1 cellular context compared by ENCODE assay signal in the genomic region with DNA sequence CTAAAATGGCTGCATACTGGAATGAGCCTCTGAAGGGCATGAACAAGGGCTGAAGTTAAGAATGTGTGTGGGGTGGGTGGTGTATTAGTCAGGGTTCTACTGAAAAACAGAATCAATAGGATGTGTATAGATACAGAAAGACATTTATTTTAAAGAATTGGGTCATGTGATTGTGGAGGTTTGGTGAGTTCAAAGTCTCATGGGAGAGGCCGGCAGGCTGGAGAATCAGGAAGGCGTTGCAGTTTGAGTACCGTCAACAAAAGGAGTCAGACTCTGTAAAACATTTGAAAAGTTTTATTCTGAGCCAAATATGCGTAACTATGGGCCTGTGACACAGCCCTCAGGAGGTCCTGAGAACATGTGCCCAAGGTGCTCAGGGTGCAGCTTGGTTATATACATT.
TF ChIP-seq lines count a peak whose summit lies in the region.

No MANE protein-coding gene starts in this region.

TF ChIP-seq in GM23338, 12 proteins besides CTCF, POLR2A, EP300 and RAD21 (continued from another document):
- TF ChIP-seq, protein P1, sequence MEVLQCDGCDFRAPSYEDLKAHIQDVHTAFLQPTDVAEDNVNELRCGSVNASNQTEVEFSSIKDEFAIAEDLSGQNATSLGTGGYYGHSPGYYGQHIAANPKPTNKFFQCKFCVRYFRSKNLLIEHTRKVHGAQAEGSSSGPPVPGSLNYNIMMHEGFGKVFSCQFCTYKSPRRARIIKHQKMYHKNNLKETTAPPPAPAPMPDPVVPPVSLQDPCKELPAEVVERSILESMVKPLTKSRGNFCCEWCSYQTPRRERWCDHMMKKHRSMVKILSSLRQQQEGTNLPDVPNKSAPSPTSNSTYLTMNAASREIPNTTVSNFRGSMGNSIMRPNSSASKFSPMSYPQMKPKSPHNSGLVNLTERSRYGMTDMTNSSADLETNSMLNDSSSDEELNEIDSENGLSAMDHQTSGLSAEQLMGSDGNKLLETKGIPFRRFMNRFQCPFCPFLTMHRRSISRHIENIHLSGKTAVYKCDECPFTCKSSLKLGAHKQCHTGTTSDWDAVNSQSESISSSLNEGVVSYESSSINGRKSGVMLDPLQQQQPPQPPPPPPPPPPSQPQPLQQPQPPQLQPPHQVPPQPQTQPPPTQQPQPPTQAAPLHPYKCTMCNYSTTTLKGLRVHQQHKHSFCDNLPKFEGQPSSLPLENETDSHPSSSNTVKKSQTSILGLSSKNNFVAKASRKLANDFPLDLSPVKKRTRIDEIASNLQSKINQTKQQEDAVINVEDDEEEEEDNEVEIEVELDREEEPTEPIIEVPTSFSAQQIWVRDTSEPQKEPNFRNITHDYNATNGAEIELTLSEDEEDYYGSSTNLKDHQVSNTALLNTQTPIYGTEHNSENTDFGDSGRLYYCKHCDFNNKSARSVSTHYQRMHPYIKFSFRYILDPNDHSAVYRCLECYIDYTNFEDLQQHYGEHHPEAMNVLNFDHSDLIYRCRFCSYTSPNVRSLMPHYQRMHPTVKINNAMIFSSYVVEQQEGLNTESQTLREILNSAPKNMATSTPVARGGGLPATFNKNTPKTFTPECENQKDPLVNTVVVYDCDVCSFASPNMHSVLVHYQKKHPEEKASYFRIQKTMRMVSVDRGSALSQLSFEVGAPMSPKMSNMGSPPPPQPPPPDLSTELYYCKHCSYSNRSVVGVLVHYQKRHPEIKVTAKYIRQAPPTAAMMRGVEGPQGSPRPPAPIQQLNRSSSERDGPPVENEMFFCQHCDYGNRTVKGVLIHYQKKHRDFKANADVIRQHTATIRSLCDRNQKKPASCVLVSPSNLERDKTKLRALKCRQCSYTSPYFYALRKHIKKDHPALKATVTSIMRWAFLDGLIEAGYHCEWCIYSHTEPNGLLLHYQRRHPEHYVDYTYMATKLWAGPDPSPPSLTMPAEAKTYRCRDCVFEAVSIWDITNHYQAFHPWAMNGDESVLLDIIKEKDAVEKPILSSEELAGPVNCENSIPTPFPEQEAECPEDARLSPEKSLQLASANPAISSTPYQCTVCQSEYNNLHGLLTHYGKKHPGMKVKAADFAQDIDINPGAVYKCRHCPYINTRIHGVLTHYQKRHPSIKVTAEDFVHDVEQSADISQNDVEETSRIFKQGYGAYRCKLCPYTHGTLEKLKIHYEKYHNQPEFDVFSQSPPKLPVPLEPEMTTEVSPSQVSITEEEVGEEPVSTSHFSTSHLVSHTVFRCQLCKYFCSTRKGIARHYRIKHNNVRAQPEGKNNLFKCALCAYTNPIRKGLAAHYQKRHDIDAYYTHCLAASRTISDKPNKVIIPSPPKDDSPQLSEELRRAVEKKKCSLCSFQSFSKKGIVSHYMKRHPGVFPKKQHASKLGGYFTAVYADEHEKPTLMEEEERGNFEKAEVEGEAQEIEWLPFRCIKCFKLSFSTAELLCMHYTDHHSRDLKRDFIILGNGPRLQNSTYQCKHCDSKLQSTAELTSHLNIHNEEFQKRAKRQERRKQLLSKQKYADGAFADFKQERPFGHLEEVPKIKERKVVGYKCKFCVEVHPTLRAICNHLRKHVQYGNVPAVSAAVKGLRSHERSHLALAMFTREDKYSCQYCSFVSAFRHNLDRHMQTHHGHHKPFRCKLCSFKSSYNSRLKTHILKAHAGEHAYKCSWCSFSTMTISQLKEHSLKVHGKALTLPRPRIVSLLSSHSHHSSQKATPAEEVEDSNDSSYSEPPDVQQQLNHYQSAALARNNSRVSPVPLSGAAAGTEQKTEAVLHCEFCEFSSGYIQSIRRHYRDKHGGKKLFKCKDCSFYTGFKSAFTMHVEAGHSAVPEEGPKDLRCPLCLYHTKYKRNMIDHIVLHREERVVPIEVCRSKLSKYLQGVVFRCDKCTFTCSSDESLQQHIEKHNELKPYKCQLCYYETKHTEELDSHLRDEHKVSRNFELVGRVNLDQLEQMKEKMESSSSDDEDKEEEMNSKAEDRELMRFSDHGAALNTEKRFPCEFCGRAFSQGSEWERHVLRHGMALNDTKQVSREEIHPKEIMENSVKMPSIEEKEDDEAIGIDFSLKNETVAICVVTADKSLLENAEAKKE (CRISPR knock-in tag; IDR thresholded peaks at IDR 0.05), result no peak
- TF ChIP-seq JUNB (IDR thresholded peaks at IDR 0.05; ENCODE audit: unreplicated experiment) (no peak), POLR2AphosphoS5 (IDR thresholded peaks at IDR 0.05; ENCODE audit: low read depth) (no peak), CREB1 (CRISPR knock-in tag; IDR thresholded peaks at IDR 0.05; ENCODE audit: low read depth) (no peak), STAT1 (IDR thresholded peaks at IDR 0.05; ENCODE audit: unreplicated experiment) (no peak), EZH2phosphoT487 (IDR thresholded peaks at IDR 0.05; ENCODE audit: unreplicated experiment) (no peak)
